In genomic region chr2:3238951-3239841, GRCh38 we compare ENCODE assay signal across 12 cellular contexts.
DNase-seq lines count a peak whose midpoint lies in the region; ATAC-seq and TF ChIP-seq lines count a peak whose summit lies in the region.
"Had no signal": no experiment of that assay in that cellular context is flagged by ENCODE, and none has a peak within 500 bp of the region (broad histone marks: within the 10 kb centered on the region; RNA-seq: fewer than 3 reads in every experiment).

No MANE protein-coding gene starts in this region.

- H3K4me3 Mint-ChIP-seq in T-helper 2 cell treated with Interferon-gamma antibody and Interleukin-4, amounts not matched to agents 5 μg/mL and 100 μg/mL, for 36 hours: no peak overlapping the region
- H3K4me3 Mint-ChIP-seq in nephron progenitor cell: no peak overlapping the region
- H3K4me3 Mint-ChIP-seq in WTC11: no peak overlapping the region
- no peak overlapping the region for H3K4me3 Mint-ChIP-seq in GM23338

- H3K27me3 ChIP-seq in BLaER1 (no peaks in the 10 kb centered on the region), GM23338 (ENCODE audit: insufficient read depth) (no peaks in the 10 kb centered on the region)

- ATAC-seq in GM18909 (IDR thresholded peaks at IDR 0.05; ENCODE audit: poor library complexity, unreplicated experiment) (peak; percentile 71), HG02678 (IDR thresholded peaks at IDR 0.05; ENCODE audit: unreplicated experiment) (peak; percentile 75), WTC11 (no peak), GM23338 (no peak)

- peak; percentile 14 for DNase-seq in T-helper 2 cell treated with Interferon-gamma antibody and Interleukin-4, amounts not matched to agents 5 μg/mL and 100 μg/mL, for 36 hours (ENCODE audit: low spot score)
- DNase-seq in nephron progenitor cell (no peak), NCI-H1436 treated with DMSO at 0.1 percent for 48 hours (lab: John Stamatoyannopoulos, UW) (no peak), WTC11 (ENCODE audit: low spot score) (no peak), GM23338 (ENCODE audit: low spot score) (no peak)
- DNase-seq: C1 segment of cervical spinal cord, NCI-H1105, SHP77 treated with DMSO at 0.1 percent for 48 hours had no signal

- no peaks in the 10 kb centered on the region for H3K27me3 Mint-ChIP-seq in T-helper 2 cell treated with Interferon-gamma antibody and Interleukin-4, amounts not matched to agents 5 μg/mL and 100 μg/mL, for 36 hours (ENCODE audit: low read depth)
- H3K27me3 Mint-ChIP-seq in nephron progenitor cell (ENCODE audit: low read depth, poor library complexity) (no peaks in the 10 kb centered on the region), WTC11 (ENCODE audit: low read depth) (no peaks in the 10 kb centered on the region), GM23338 (ENCODE audit: insufficient read depth, low read depth, poor library complexity) (peaks cover 9% of the 10 kb centered on the region)

- CTCF ChIA-PET in WTC11 (lab: Charles Lee): no interaction called here

- peak overlapping the region; percentile 18 for H3K27ac Mint-ChIP-seq in T-helper 2 cell treated with Interferon-gamma antibody and Interleukin-4, amounts not matched to agents 5 μg/mL and 100 μg/mL, for 36 hours
- H3K27ac Mint-ChIP-seq in nephron progenitor cell (no peak overlapping the region), WTC11 (no peak overlapping the region), GM23338 (no peak overlapping the region)

- peak overlapping the region; percentile 62 for H3K27ac ChIP-seq in BLaER1
- H3K27ac ChIP-seq in GM23338 (ENCODE audit: low read depth): no peak overlapping the region
- H3K27ac ChIP-seq: HL-60 had no signal

- no peak overlapping the region for H2AFZ ChIP-seq in GM23338

- H3K9me3 ChIP-seq in BLaER1: no peaks in the 10 kb centered on the region

- POLR2A ChIA-PET in WTC11 (lab: Charles Lee): no interaction called here

- H3K36me3 ChIP-seq in BLaER1: peaks cover 14% of the 10 kb centered on the region; the same call in 1 of the 2 replicates
- no peaks in the 10 kb centered on the region for H3K36me3 ChIP-seq in GM23338 (ENCODE audit: insufficient read depth)

- H3K79me2 ChIP-seq in GM23338 (replicated peaks; ENCODE audit: insufficient read depth): 0 out of 2 replicates have a peak, but pooled peaks cover 4% of the 10 kb centered on the region

- H3K9ac ChIP-seq in BLaER1: no peak overlapping the region

- H3K4me1 Mint-ChIP-seq in T-helper 2 cell treated with Interferon-gamma antibody and Interleukin-4, amounts not matched to agents 5 μg/mL and 100 μg/mL, for 36 hours (ENCODE audit: low read depth): peaks cover 24% of the 10 kb centered on the region
- H3K4me1 Mint-ChIP-seq in nephron progenitor cell (peaks cover 18% of the 10 kb centered on the region), WTC11 (peaks cover 6% of the 10 kb centered on the region), GM23338 (peaks cover 6% of the 10 kb centered on the region)

- H4K20me1 ChIP-seq in BLaER1 (peaks cover 16% of the 10 kb centered on the region; the same call in 1 of the 2 replicates), GM23338 (replicated peaks; ENCODE audit: insufficient read depth) (no peaks in the 10 kb centered on the region)

- no peaks in the 10 kb centered on the region for H3K9me2 ChIP-seq in GM23338 (ENCODE audit: insufficient read depth)

- H3K36me3 Mint-ChIP-seq in T-helper 2 cell treated with Interferon-gamma antibody and Interleukin-4, amounts not matched to agents 5 μg/mL and 100 μg/mL, for 36 hours (ENCODE audit: low read depth): peaks cover 4% of the 10 kb centered on the region
- peaks cover 15% of the 10 kb centered on the region for H3K36me3 Mint-ChIP-seq in nephron progenitor cell (ENCODE audit: low read depth)
- no peaks in the 10 kb centered on the region for H3K36me3 Mint-ChIP-seq in WTC11
- H3K36me3 Mint-ChIP-seq in GM23338 (ENCODE audit: low read depth): no peaks in the 10 kb centered on the region

- H3K4me1 ChIP-seq in BLaER1 (peaks cover 92% of the 10 kb centered on the region), GM23338 (ENCODE audit: insufficient read depth) (peaks cover 6% of the 10 kb centered on the region)

- no peak for TF ChIP-seq CTCF in nephron progenitor cell (IDR thresholded peaks at IDR 0.05)
- no peak for TF ChIP-seq CTCF in WTC11 (IDR thresholded peaks at IDR 0.05)
- no peak for TF ChIP-seq CTCF in GM23338 (conservative IDR thresholded peaks at IDR 0.05; ENCODE audit: low read depth in 2 of 2)

- no peak overlapping the region for H3K4me3 ChIP-seq in BLaER1
- H3K4me3 ChIP-seq in GM23338: no peak overlapping the region

- no peaks in the 10 kb centered on the region for H3F3A ChIP-seq in GM23338 (replicated peaks; ENCODE audit: low read depth)

- H3K4me2 ChIP-seq in BLaER1 (peak overlapping the region; percentile 91), GM23338 (no peak overlapping the region)

- H3K9me3 Mint-ChIP-seq in T-helper 2 cell treated with Interferon-gamma antibody and Interleukin-4, amounts not matched to agents 5 μg/mL and 100 μg/mL, for 36 hours: no peaks in the 10 kb centered on the region
- H3K9me3 Mint-ChIP-seq in nephron progenitor cell (no peaks in the 10 kb centered on the region), WTC11 (no peaks in the 10 kb centered on the region), GM23338 (no peaks in the 10 kb centered on the region)

TF ChIP-seq in WTC11, 78 proteins besides CTCF, POLR2A, EP300 and RAD21 (continues in another document):
- TF ChIP-seq JAZF1 (CRISPR knock-in tag; IDR thresholded peaks at IDR 0.05) (no peak), FOXP4 (CRISPR knock-in tag; IDR thresholded peaks at IDR 0.05) (no peak), ZNF671 (CRISPR knock-in tag; IDR thresholded peaks at IDR 0.05) (no peak), ZNF219 (CRISPR knock-in tag; IDR thresholded peaks at IDR 0.05; ENCODE audit: borderline replicate concordance) (no peak), NR3C1 (CRISPR knock-in tag; conservative IDR thresholded peaks at IDR 0.05; ENCODE audit: low read depth) (no peak), NR1H2 (CRISPR knock-in tag; IDR thresholded peaks at IDR 0.05) (no peak)
- TF ChIP-seq, protein P1, sequence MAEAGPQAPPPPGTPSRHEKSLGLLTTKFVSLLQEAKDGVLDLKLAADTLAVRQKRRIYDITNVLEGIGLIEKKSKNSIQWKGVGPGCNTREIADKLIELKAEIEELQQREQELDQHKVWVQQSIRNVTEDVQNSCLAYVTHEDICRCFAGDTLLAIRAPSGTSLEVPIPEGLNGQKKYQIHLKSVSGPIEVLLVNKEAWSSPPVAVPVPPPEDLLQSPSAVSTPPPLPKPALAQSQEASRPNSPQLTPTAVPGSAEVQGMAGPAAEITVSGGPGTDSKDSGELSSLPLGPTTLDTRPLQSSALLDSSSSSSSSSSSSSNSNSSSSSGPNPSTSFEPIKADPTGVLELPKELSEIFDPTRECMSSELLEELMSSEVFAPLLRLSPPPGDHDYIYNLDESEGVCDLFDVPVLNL (CRISPR knock-in tag; IDR thresholded peaks at IDR 0.05; ENCODE audit: borderline replicate concordance, low read depth): no peak

TF ChIP-seq in GM23338, 12 proteins besides CTCF, POLR2A, EP300 and RAD21 (continues in another document):
- TF ChIP-seq STAT1 (IDR thresholded peaks at IDR 0.05; ENCODE audit: unreplicated experiment): no peak
- no peak for TF ChIP-seq NANOG (IDR thresholded peaks at IDR 0.05; ENCODE audit: borderline replicate concordance)
- no peak for TF ChIP-seq EZH2phosphoT487 (IDR thresholded peaks at IDR 0.05; ENCODE audit: unreplicated experiment)
- no peak for TF ChIP-seq CREB1 (CRISPR knock-in tag; IDR thresholded peaks at IDR 0.05; ENCODE audit: low read depth)
- TF ChIP-seq, protein P2, sequence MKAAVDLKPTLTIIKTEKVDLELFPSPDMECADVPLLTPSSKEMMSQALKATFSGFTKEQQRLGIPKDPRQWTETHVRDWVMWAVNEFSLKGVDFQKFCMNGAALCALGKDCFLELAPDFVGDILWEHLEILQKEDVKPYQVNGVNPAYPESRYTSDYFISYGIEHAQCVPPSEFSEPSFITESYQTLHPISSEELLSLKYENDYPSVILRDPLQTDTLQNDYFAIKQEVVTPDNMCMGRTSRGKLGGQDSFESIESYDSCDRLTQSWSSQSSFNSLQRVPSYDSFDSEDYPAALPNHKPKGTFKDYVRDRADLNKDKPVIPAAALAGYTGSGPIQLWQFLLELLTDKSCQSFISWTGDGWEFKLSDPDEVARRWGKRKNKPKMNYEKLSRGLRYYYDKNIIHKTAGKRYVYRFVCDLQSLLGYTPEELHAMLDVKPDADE (IDR thresholded peaks at IDR 0.05): no peak
- TF ChIP-seq ZNF331 (CRISPR knock-in tag; IDR thresholded peaks at IDR 0.05; ENCODE audit: low read depth): no peak

Comparison
In these comparisons a context has a peak if more than half of its experiments do, and no peak if none do; other contexts are left out.
1. ATAC-seq: peak in GM18909 (single experiment) and HG02678 (single experiment); none in WTC11 (single experiment) and GM23338 (single experiment).